Comparison of ENCODE assay signal across 10 cellular contexts in the genomic region with DNA sequence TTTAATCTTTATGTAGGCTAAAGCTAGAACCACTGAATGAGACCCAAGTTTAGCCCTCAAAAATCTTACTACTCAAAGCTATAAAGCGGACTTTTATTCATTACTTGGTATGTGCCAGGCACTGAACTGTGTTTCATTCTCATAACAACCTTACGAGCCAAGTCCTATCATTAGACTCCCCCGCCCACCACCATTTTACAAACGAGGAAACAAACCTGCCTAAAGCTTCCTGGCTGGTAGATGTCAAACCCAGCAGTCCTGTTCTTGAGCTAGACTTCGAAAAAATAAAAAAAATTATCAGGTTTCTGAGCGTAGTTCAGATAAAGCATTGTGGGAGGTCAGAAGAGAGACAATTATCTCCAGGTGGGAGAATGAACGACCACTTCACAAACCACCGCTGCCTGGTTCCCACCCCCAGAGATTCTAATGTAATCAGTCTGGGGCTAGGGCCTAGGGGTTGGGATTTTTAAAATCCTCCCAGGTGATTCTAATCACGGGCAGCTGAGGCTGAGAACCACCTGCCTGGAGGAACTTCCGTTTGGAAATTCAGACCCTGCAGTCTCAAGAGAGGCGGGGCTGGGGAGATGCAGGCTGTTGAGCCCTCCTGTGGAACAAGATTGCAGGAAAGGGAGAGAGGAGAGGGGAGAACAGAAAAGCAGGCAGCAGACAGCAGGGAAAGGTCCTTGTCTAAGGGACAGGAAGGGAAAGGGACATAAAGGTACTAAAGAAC. TPM values are rescaled to one million over a fixed set of nuclear protein-coding genes. Genes with fewer than 3 reads are reported as not detected.
A peak's percentile ranks its signal among the peaks of the same experiment; 100 is the strongest.
DNase-seq lines count a peak whose midpoint lies in the region; ATAC-seq, FAIRE-seq and TF ChIP-seq lines count a peak whose summit lies in the region.
"Had no signal": no experiment of that assay in that cellular context is flagged by ENCODE, and none has a peak within 500 bp of the region (broad histone marks: within the 10 kb centered on the region; RNA-seq: fewer than 3 reads in every experiment).

No MANE protein-coding gene starts in this region.

- H3K4me3 Mint-ChIP-seq in activated CD8-positive, alpha-beta T cell treated with anti-CD3 and anti-CD28 coated beads for 36 hours = no peak overlapping the region
- H3K4me3 Mint-ChIP-seq: activated T-cell treated with anti-CD3 and anti-CD28 coated beads, Interleukin-2, amount 50 U/mL, for 72 hours had no signal

- no peaks in the 10 kb centered on the region for H3K36me3 ChIP-seq in osteoblast (ENCODE audit: insufficient read depth, low read length)

- CTCF ChIA-PET in activated CD8-positive, alpha-beta T cell treated with anti-CD3 and anti-CD28 coated beads for 36 hours (lab: Charles Lee) = interaction anchor here (0.7 to 1.5 kb wide), 3 partner anchors 45 to 836 kb away, joined by 3 to 5 read pairs (median 3); no protein-coding TSS in a partner anchor

- H3K9me3 Mint-ChIP-seq in activated CD8-positive, alpha-beta T cell treated with anti-CD3 and anti-CD28 coated beads for 36 hours = no peaks in the 10 kb centered on the region
- H3K9me3 Mint-ChIP-seq: activated T-cell treated with anti-CD3 and anti-CD28 coated beads, Interleukin-2, amount 50 U/mL, for 72 hours had no signal

- no peaks in the 10 kb centered on the region for H4K20me1 ChIP-seq in osteoblast (ENCODE audit: insufficient read depth, low read length)

- no peak for ATAC-seq in HG02642 (IDR thresholded peaks at IDR 0.05; ENCODE audit: poor library complexity, unreplicated experiment)
- ATAC-seq in activated CD8-positive, alpha-beta T cell treated with anti-CD3 and anti-CD28 coated beads for 36 hours = no peak
- ATAC-seq: activated T-cell treated with anti-CD3 and anti-CD28 coated beads, Interleukin-2, amount 50 U/mL, for 72 hours had no signal

- peaks cover 66% of the 10 kb centered on the region for H3K4me1 ChIP-seq in osteoblast (ENCODE audit: insufficient read depth, low read length)

- H3K4me1 Mint-ChIP-seq in activated CD8-positive, alpha-beta T cell treated with anti-CD3 and anti-CD28 coated beads for 36 hours (ENCODE audit: low read depth) = peaks cover 16% of the 10 kb centered on the region

- intact Hi-C loops in posterior vena cava (cut with DNase I) = no loop called here
- intact Hi-C loops in activated CD8-positive, alpha-beta T cell treated with anti-CD3 and anti-CD28 coated beads for 36 hours (cut with micrococcal nuclease) = no loop called here

- peak overlapping the region; percentile 58 for H3K4me2 ChIP-seq in osteoblast (ENCODE audit: insufficient read depth, low read length)

- POLR2A ChIA-PET in activated CD8-positive, alpha-beta T cell treated with anti-CD3 and anti-CD28 coated beads for 36 hours (lab: Charles Lee) = interaction anchor here (1.2 to 1.9 kb wide), 3 partner anchors 9 to 55 kb away, joined by 3 to 7 read pairs (median 5); a partner anchor contains a TSS

- no peak for TF ChIP-seq CTCF in coronary artery (IDR thresholded peaks at IDR 0.05)
- TF ChIP-seq CTCF in osteoblast (IDR thresholded peaks at IDR 0.05; ENCODE audit: extremely low read depth, low read depth, low read length) = no peak
- no peak for TF ChIP-seq CTCF in activated CD8-positive, alpha-beta T cell treated with anti-CD3 and anti-CD28 coated beads for 36 hours (IDR thresholded peaks at IDR 0.05)
- TF ChIP-seq CTCF in D721Med (IDR thresholded peaks at IDR 0.05; ENCODE audit: insufficient read depth, missing control alignments) = no peak

- H3K27me3 Mint-ChIP-seq in activated CD8-positive, alpha-beta T cell treated with anti-CD3 and anti-CD28 coated beads for 36 hours = no peaks in the 10 kb centered on the region

- H3K27ac Mint-ChIP-seq in activated CD8-positive, alpha-beta T cell treated with anti-CD3 and anti-CD28 coated beads for 36 hours = no peak overlapping the region
- H3K27ac Mint-ChIP-seq: activated T-cell treated with anti-CD3 and anti-CD28 coated beads, Interleukin-2, amount 50 U/mL, for 72 hours had no signal

- H3K36me3 Mint-ChIP-seq in activated CD8-positive, alpha-beta T cell treated with anti-CD3 and anti-CD28 coated beads for 36 hours (ENCODE audit: low read depth) = no peaks in the 10 kb centered on the region

- H3K27me3 ChIP-seq in osteoblast (ENCODE audit: insufficient read depth, low read length) = no peaks in the 10 kb centered on the region

- peak overlapping the region; percentile 39 for H2AFZ ChIP-seq in osteoblast (ENCODE audit: low read length)

- peak overlapping the region; percentile 78 to 81 for H3K27ac ChIP-seq in coronary artery
- H3K27ac ChIP-seq in osteoblast (ENCODE audit: low read depth, low read length) = peak overlapping the region; percentile 95

- peak; percentile 35 for DNase-seq in CD1c-positive myeloid dendritic cell (ENCODE audit: extremely low spot score)
- peak; percentile 39 to 55 for DNase-seq in NCI-H187 (lab: John Stamatoyannopoulos, UW)
- DNase-seq in coronary artery (ENCODE audit: low spot score) = peak; percentile 61
- DNase-seq in osteoblast (ENCODE audit: insufficient read length, low spot score, missing footprints) = no peak
- DNase-seq in posterior vena cava (ENCODE audit: low spot score) = no peak
- DNase-seq in activated CD8-positive, alpha-beta T cell treated with anti-CD3 and anti-CD28 coated beads for 36 hours = no peak
- DNase-seq in D721Med (ENCODE audit: insufficient read length, low spot score) = no peak
- DNase-seq: activated T-cell treated with anti-CD3 and anti-CD28 coated beads, Interleukin-2, amount 50 U/mL, for 72 hours; DND-41 had no signal

- H3K9me3 ChIP-seq in osteoblast (ENCODE audit: low read depth, low read length) = no peaks in the 10 kb centered on the region

- no peaks in the 10 kb centered on the region for H3K79me2 ChIP-seq in osteoblast (ENCODE audit: insufficient read depth, low read length)

- FAIRE-seq in D721Med (lab: Jason Lieb, UNC) = no peak

- H3K4me3 ChIP-seq in coronary artery (no peak overlapping the region), osteoblast (ENCODE audit: insufficient read depth, low read length) (no peak overlapping the region)

RNA-seq across cellular contexts. Expression of a gene that starts 8.6 kb away (rescaled TPM):
- total RNA-seq in osteoblast = 0.72 and 1.2 TPM in 2 replicates
- 1 to 10 TPM in 1 of 2 donors, under 1 TPM in 1; 0.48 to 1.2 TPM for total RNA-seq in posterior vena cava
- 10 to 100 TPM; 20.0 to 21.9 TPM for total RNA-seq in activated CD8-positive, alpha-beta T cell treated with anti-CD3 and anti-CD28 coated beads for 36 hours

Comparison
In these comparisons a context has a peak if more than half of its experiments do, and no peak if none do; other contexts are left out.
1. DNase-seq: peak in CD1c-positive myeloid dendritic cell (single experiment), NCI-H187 (2 of 2) and coronary artery (single experiment); none in osteoblast (single experiment), posterior vena cava (single experiment), activated CD8-positive, alpha-beta T cell treated with anti-CD3 and anti-CD28 coated beads for 36 hours (single experiment) and D721Med (single experiment).